8 cellular contexts compared by ENCODE assay signal in genomic region chr19:35124098-35125060, GRCh38. TPM values are rescaled to one million over a fixed set of nuclear protein-coding genes. Genes with fewer than 3 reads are reported as not detected.
DNase-seq lines count a peak whose midpoint lies in the region; ATAC-seq and TF ChIP-seq lines count a peak whose summit lies in the region.

No MANE protein-coding gene starts in this region.

- no peaks in the 10 kb centered on the region for H3K9me3 ChIP-seq in adipocyte (ENCODE audit: control insufficient read depth, low read length)
- no peaks in the 10 kb centered on the region for H3K9me3 ChIP-seq in vagina

- H3K4me3 ChIP-seq in Jurkat, Clone E6-1 (ENCODE audit: low read length), result peak overlapping the region; percentile 68
- H3K4me3 ChIP-seq in adipocyte (ENCODE audit: low read length) (peak overlapping the region; percentile 91), retinal pigment epithelial cell (ENCODE audit: low read length) (peak overlapping the region; percentile 61), vagina (peak overlapping the region; percentile 44 to 65)

- intact Hi-C loops in left cardiac atrium (cut with DNase I) (no loop called here), vagina (cut with DNase I) (no loop called here)

- peaks cover 71% of the 10 kb centered on the region for H3K4me1 ChIP-seq in adipocyte (ENCODE audit: control insufficient read depth, insufficient read depth, low read length)
- peaks cover 79% of the 10 kb centered on the region for H3K4me1 ChIP-seq in vagina

- ATAC-seq in GM19043 (IDR thresholded peaks at IDR 0.05; ENCODE audit: low read depth, unreplicated experiment), result peak; percentile 59
- peak; percentile 93 to 94 for ATAC-seq in left cardiac atrium

- H3K9ac ChIP-seq in adipocyte (ENCODE audit: low read length), result peak overlapping the region; percentile 98

- no peak for TF ChIP-seq CTCF in retinal pigment epithelial cell (conservative IDR thresholded peaks at IDR 0.05; ENCODE audit: low read depth, low read length)
- no peak for TF ChIP-seq CTCF in vagina (IDR thresholded peaks at IDR 0.05)

- TF ChIP-seq POLR2A in vagina (IDR thresholded peaks at IDR 0.05), result peak; percentile 46 to 98

- no peaks in the 10 kb centered on the region for H3K36me3 ChIP-seq in adipocyte (ENCODE audit: control insufficient read depth, insufficient read depth, low read length, severe bottlenecking)
- H3K36me3 ChIP-seq in vagina, result no peaks in the 10 kb centered on the region

- DNase-seq in AG20443 (ENCODE audit: low spot score) (peak; percentile 99), T follicular helper cell (ENCODE audit: low read depth) (peak; percentile 77), adipocyte (ENCODE audit: low read depth) (peak; percentile 97), left cardiac atrium (peak; percentile 96), retinal pigment epithelial cell (ENCODE audit: low read depth) (no peak), vagina (ENCODE audit: extremely low spot score in 2 of 2) (peak in 1 of 2 donors; percentile 97)
- peak; percentile 65 for DNase-seq in Jurkat, Clone E6-1 (ENCODE audit: low read depth, low spot score)

- peak overlapping the region; percentile 94 for H3K27ac ChIP-seq in vagina

- H3K27me3 ChIP-seq in adipocyte (replicated peaks; ENCODE audit: control insufficient read depth, insufficient read depth, low read length) (no peaks in the 10 kb centered on the region), vagina (no peaks in the 10 kb centered on the region)

RNA-seq across cellular contexts. Expression of gene FXYD3, which starts 8.8 kb away (rescaled TPM):
- not detected for polyA plus RNA-seq in Jurkat, Clone E6-1 (2012; ENCODE audit: insufficient read depth, insufficient read length)
- total RNA-seq in left cardiac atrium (1 to 10 TPM; 1.5 to 3.6 TPM), vagina (788 TPM)

RNA-seq across cellular contexts. Expression of gene LGI4, which starts 10.5 kb away (rescaled TPM):
- polyA plus RNA-seq in Jurkat, Clone E6-1 (2012; ENCODE audit: insufficient read depth, insufficient read length), result not detected
- 10 to 100 TPM; 11.6 to 17.9 TPM for total RNA-seq in left cardiac atrium
- 32.9 TPM for total RNA-seq in vagina

RNA-seq across cellular contexts. Expression of gene FXYD1, which starts 14.2 kb away (rescaled TPM):
- 2.2 TPM for polyA plus RNA-seq in Jurkat, Clone E6-1 (2012; ENCODE audit: insufficient read depth, insufficient read length)
- 100 to 1,000 TPM; 297 to 393 TPM for total RNA-seq in left cardiac atrium
- total RNA-seq in vagina, result 135 TPM

RNA-seq across cellular contexts. Expression of gene FXYD7, which starts 18.7 kb away (rescaled TPM):
- not detected for polyA plus RNA-seq in Jurkat, Clone E6-1 (2012; ENCODE audit: insufficient read depth, insufficient read length)
- total RNA-seq in left cardiac atrium (not detected), vagina (3.4 TPM)

RNA-seq across cellular contexts. Expression of gene FXYD5, which starts 30.2 kb away (rescaled TPM):
- polyA plus RNA-seq in Jurkat, Clone E6-1 (2012; ENCODE audit: insufficient read depth, insufficient read length), result 116 TPM
- total RNA-seq in left cardiac atrium, result 10 to 100 TPM; 35.5 to 46.7 TPM
- total RNA-seq in vagina, result 144 TPM

Comparison
In these comparisons a context has a peak if more than half of its experiments do, and no peak if none do; other contexts are left out.
1. RNA of gene FXYD3, which starts 8.8 kb away (total RNA-seq): 788 TPM in vagina (single experiment); 1.5 to 3.6 TPM in left cardiac atrium; every median in the first group is over 100 times any median in the second.
2. Peak in every context shown above with its lines, with median percentiles within 50 percentile points of each other: H3K4me3 ChIP-seq.